Comparison of ENCODE assay signal across 11 cellular contexts in the genomic region with DNA sequence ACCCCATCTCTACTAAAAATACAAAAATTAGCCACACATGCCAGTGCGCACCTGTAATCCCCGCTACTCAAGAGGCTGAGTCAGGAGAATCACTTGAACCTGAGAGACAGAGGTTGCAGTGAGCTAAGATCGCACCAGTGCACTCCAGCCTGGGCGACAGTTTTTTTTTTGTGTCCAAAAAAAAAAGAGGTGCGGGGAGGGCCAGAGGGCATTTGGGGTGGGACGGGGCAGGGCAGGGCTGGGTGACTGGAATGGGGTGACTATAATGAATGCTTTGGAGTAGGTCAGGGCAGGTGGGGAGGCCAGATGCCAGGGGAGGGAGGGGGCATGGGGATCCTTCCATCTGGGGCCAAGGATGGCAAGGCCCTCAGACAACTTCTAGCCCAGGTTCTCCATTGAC. TPM values are rescaled to one million over a fixed set of nuclear protein-coding genes. Genes with fewer than 3 reads are reported as not detected.
DNase-seq lines count a peak whose midpoint lies in the region; ATAC-seq and TF ChIP-seq lines count a peak whose summit lies in the region.
"Had no signal": no experiment of that assay in that cellular context is flagged by ENCODE, and none has a peak within 500 bp of the region (broad histone marks: within the 10 kb centered on the region; RNA-seq: fewer than 3 reads in every experiment).

No MANE protein-coding gene starts in this region.

- 63 to 77% methylated on average over 6 of the region's 6 CpGs for WGBS in esophagus, 2 donors
- 73 to 86% methylated on average over 6 of the region's 6 CpGs for WGBS in upper lobe of left lung, 2 donors

- ATAC-seq in left cardiac atrium (no peak), upper lobe of left lung (ENCODE audit: low FRiP score in 2 of 2) (peak in 1 of 2 donors; percentile 62)

- H3K36me3 ChIP-seq in cardiac muscle cell (no peaks in the 10 kb centered on the region), esophagus (ENCODE audit: control insufficient read depth in 2 of 2, insufficient read depth in 2 of 2, low read length in 1 of 2) (peaks cover 0 to 5% of the 10 kb centered on the region in 2 donors), osteoblast (ENCODE audit: insufficient read depth, low read length) (peaks cover 6% of the 10 kb centered on the region), upper lobe of left lung (no peaks in the 10 kb centered on the region)

- H3K79me2 ChIP-seq in osteoblast (ENCODE audit: insufficient read depth, low read length) = peaks cover 59% of the 10 kb centered on the region

- H3K9me3 ChIP-seq in cardiac muscle cell (ENCODE audit: low read depth) = no peaks in the 10 kb centered on the region
- H3K9me3 ChIP-seq in esophagus (ENCODE audit: control insufficient read depth in 2 of 2, insufficient read depth in 1 of 2, low read depth in 1 of 2, low read length in 1 of 2) = no peaks in the 10 kb centered on the region
- no peaks in the 10 kb centered on the region for H3K9me3 ChIP-seq in osteoblast (ENCODE audit: low read depth, low read length)
- no peaks in the 10 kb centered on the region for H3K9me3 ChIP-seq in upper lobe of left lung

- peak overlapping the region; percentile 40 for H3K4me2 ChIP-seq in osteoblast (ENCODE audit: insufficient read depth, low read length)

- CTCF ChIA-PET in GM10248 (lab: Yijun Ruan, JAX) = interaction anchor here (1.4 kb wide), 1 partner anchor 28 kb away, joined by 3 read pairs; no protein-coding TSS in a partner anchor

- H3K4me1 ChIP-seq in cardiac muscle cell (ENCODE audit: low read depth) (peaks cover 47% of the 10 kb centered on the region), esophagus (ENCODE audit: control insufficient read depth in 2 of 2, insufficient read depth in 2 of 2, low read length in 1 of 2) (peaks cover 8 to 37% of the 10 kb centered on the region in 2 donors), osteoblast (ENCODE audit: insufficient read depth, low read length) (peaks cover 57% of the 10 kb centered on the region), upper lobe of left lung (peaks cover 47 to 64% (median 57%) of the 10 kb centered on the region in 4 donors)

- H3K27ac ChIP-seq in cardiac muscle cell (peak overlapping the region; percentile 97), esophagus (ENCODE audit: low read depth in 2 of 2, low read length in 1 of 2) (peak overlapping the region; percentile 93 to 94), osteoblast (ENCODE audit: low read depth, low read length) (peak overlapping the region; percentile 99), upper lobe of left lung (peak overlapping the region; percentile 94 to 98 (median 96))

- no peaks in the 10 kb centered on the region for H4K20me1 ChIP-seq in osteoblast (ENCODE audit: insufficient read depth, low read length)

- POLR2A ChIA-PET in GM10248 (lab: Yijun Ruan, JAX) = no interaction called here

- intact Hi-C loops in left cardiac atrium (cut with DNase I) = no loop called here

- H2AFZ ChIP-seq in osteoblast (ENCODE audit: low read length) = no peak overlapping the region

- TF ChIP-seq EP300 in upper lobe of left lung (IDR thresholded peaks at IDR 0.05) = peak in 2 of 4 donors; percentile 17 to 85

- DNase-seq in cardiac muscle cell (ENCODE audit: low read depth in 1 of 2, low spot score in 1 of 2) (no peak), left cardiac atrium (no peak), osteoblast (ENCODE audit: insufficient read length, low spot score, missing footprints) (no peak), upper lobe of left lung (peak in 1 of 2 donors; percentile 74), dermis blood vessel endothelial cell (no peak), GM10248 (ENCODE audit: extremely low spot score) (no peak), NCI-H146 treated with DMSO at 0.1 percent for 48 hours (lab: John Stamatoyannopoulos, UW; ENCODE audit: unreplicated experiment) (no peak)
- DNase-seq: activated naive CD4-positive, alpha-beta T cell treated with anti-CD3 and anti-CD28 coated beads, Interleukin-2, amount 10 ng/mL, durations not matched to agents 7 days and 5 days; naive B cell; NCI-H774 had no signal

- H3K27me3 ChIP-seq in cardiac muscle cell = no peaks in the 10 kb centered on the region
- no peaks in the 10 kb centered on the region for H3K27me3 ChIP-seq in esophagus (ENCODE audit: control insufficient read depth in 1 of 2, insufficient read depth in 2 of 2, low read length in 2 of 2)
- H3K27me3 ChIP-seq in osteoblast (ENCODE audit: insufficient read depth, low read length) = no peaks in the 10 kb centered on the region
- no peaks in the 10 kb centered on the region for H3K27me3 ChIP-seq in upper lobe of left lung

- no peak for TF ChIP-seq POLR2A in upper lobe of left lung (IDR thresholded peaks at IDR 0.05)

- TF ChIP-seq CTCF in cardiac muscle cell (IDR thresholded peaks at IDR 0.05; ENCODE audit: low read depth, low read length) = no peak
- TF ChIP-seq CTCF in osteoblast (IDR thresholded peaks at IDR 0.05; ENCODE audit: extremely low read depth, low read depth, low read length) = no peak
- no peak for TF ChIP-seq CTCF in upper lobe of left lung (IDR thresholded peaks at IDR 0.05)
- no peak for TF ChIP-seq CTCF in GM10248 (IDR thresholded peaks at IDR 0.05; ENCODE audit: control extremely low read depth, extremely low read depth, low read depth, missing control alignments)

- H3K4me3 ChIP-seq in cardiac muscle cell (no peak overlapping the region), esophagus (ENCODE audit: low read depth in 1 of 2, low read length in 2 of 2) (no peak overlapping the region), osteoblast (ENCODE audit: insufficient read depth, low read length) (peak overlapping the region; percentile 26), upper lobe of left lung (peak overlapping the region in 1 of 4 donors; percentile 15)

RNA-seq across cellular contexts. Expression of gene GTF2IRD1, which starts 23.5 kb away (rescaled TPM):
- total RNA-seq in cardiac muscle cell = 33.0 and 51.4 TPM in 2 replicates
- 29.6 and 49.3 TPM in 2 replicates for polyA plus RNA-seq in cardiac muscle cell
- total RNA-seq in left cardiac atrium = 10 to 100 TPM; 19.3 to 50.0 TPM
- 10 to 100 TPM; 30.4 to 43.4 TPM for polyA plus RNA-seq in esophagus
- total RNA-seq in osteoblast = 15.9 and 18.6 TPM in 2 replicates
- 10 to 100 TPM; 16.4 to 41.9 (median 28.1) TPM for total RNA-seq in upper lobe of left lung
- total RNA-seq in dermis blood vessel endothelial cell = 6.1 and 7.4 TPM in 2 replicates
